In the genomic region with DNA sequence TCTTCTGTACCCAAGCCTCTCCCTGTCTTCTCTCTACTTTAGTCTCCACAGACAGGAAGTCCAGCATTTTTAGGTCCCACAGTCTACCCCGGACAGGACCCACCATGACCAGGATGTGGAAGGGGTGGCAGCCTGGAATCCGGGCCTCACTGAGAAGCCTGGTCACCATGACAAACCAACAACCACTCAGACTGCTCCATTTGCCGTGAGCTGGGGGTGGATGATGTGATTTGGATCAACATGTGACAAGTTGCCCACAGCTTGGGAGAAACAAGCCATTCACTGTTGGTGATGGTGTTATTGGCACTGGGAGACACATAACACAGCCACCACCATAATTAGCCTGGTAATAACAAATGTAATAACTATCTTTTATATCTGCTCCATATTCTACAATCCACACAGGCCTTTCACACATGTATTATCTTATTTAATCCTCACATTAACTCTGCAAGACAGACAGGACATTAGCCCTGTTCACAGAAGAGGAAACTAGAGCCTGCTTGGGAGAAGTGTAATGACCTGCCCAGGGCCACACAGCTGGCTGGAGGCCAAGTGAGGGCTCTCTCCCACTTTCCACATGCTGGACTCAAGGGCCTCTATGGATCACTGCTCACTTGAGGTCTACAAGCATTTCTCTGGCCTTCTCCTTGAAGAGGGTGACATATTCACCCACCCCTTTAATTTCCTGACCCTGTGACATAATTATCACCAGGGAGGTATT, we compare ENCODE assay signal across 10 cellular contexts. TPM values are rescaled to one million over a fixed set of nuclear protein-coding genes. Genes with fewer than 3 reads are reported as not detected.
A peak's percentile ranks its signal among the peaks of the same experiment; 100 is the strongest.
DNase-seq lines count a peak whose midpoint lies in the region; ATAC-seq, FAIRE-seq and TF ChIP-seq lines count a peak whose summit lies in the region.
"Had no signal": no experiment of that assay in that cellular context is flagged by ENCODE, and none has a peak within 500 bp of the region (broad histone marks: within the 10 kb centered on the region; RNA-seq: fewer than 3 reads in every experiment).

No MANE protein-coding gene starts in this region.

- no peaks in the 10 kb centered on the region for H3K9me3 ChIP-seq in BLaER1
- no peaks in the 10 kb centered on the region for H3K9me3 ChIP-seq in HUES6 (ENCODE audit: control insufficient read depth, insufficient read depth, low read depth, low read length)
- H3K9me3 ChIP-seq in endothelial cell of umbilical vein (replicated peaks; ENCODE audit: control insufficient read depth, insufficient read depth, low read length), result no peaks in the 10 kb centered on the region

- peaks cover 100% of the 10 kb centered on the region for H3K36me3 ChIP-seq in BLaER1
- peaks cover 82% of the 10 kb centered on the region for H3K36me3 ChIP-seq in HUES6 (ENCODE audit: control insufficient read depth, insufficient read depth, low read length)
- peaks cover 25 to 79% of the 10 kb centered on the region in 2 experiments for H3K36me3 ChIP-seq in endothelial cell of umbilical vein (ENCODE audit: control insufficient read depth in 2 of 2, extremely low read depth in 1 of 2, insufficient read depth in 2 of 2, low read length in 2 of 2)
- H3K36me3 ChIP-seq in rectal smooth muscle tissue (ENCODE audit: control insufficient read depth, insufficient read depth, low read length), result peaks cover 68% of the 10 kb centered on the region

- H3K4me1 ChIP-seq in BLaER1 (peaks cover 75% of the 10 kb centered on the region), HUES6 (ENCODE audit: control insufficient read depth, insufficient read depth, low read length) (peaks cover 33% of the 10 kb centered on the region), endothelial cell of umbilical vein (ENCODE audit: control insufficient read depth, extremely low read depth, insufficient read depth, low read length) (peaks cover 8% of the 10 kb centered on the region), rectal smooth muscle tissue (ENCODE audit: control insufficient read depth, insufficient read depth, low read length) (peaks cover 37% of the 10 kb centered on the region)

- no peak for FAIRE-seq in endothelial cell of umbilical vein (lab: Jason Lieb, UNC)
- FAIRE-seq: frontal cortex had no signal

- H3K4me3 ChIP-seq in BLaER1, result no peak overlapping the region
- H3K4me3 ChIP-seq in HUES6 (ENCODE audit: low read depth, low read length), result no peak overlapping the region
- H3K4me3 ChIP-seq in endothelial cell of umbilical vein (replicated peaks in 1 of 3; ENCODE audit: insufficient read depth in 1 of 3, low read depth in 1 of 3, low read length in 3 of 3), result no peak overlapping the region
- no peak overlapping the region for H3K4me3 ChIP-seq in rectal smooth muscle tissue (ENCODE audit: low read length)

- H3K9me1 ChIP-seq in endothelial cell of umbilical vein (replicated peaks; ENCODE audit: control insufficient read depth, extremely low read depth, insufficient read depth, low read length), result no peaks in the 10 kb centered on the region

- no peaks in the 10 kb centered on the region for H3K79me2 ChIP-seq in endothelial cell of umbilical vein (ENCODE audit: control insufficient read depth, insufficient read depth, low read length)

- intact Hi-C loops in endothelial cell of umbilical vein (cut with micrococcal nuclease), result no loop called here

- H4K20me1 ChIP-seq in BLaER1, result peaks cover 100% of the 10 kb centered on the region
- H4K20me1 ChIP-seq in endothelial cell of umbilical vein (replicated peaks; ENCODE audit: control insufficient read depth, extremely low read depth, insufficient read depth, low read length), result no peaks in the 10 kb centered on the region

- peak overlapping the region; percentile 11; the same call in 1 of the 2 replicates for H3K27ac ChIP-seq in BLaER1
- no peak overlapping the region for H3K27ac ChIP-seq in HUES6 (ENCODE audit: low read depth, low read length)
- H3K27ac ChIP-seq in endothelial cell of umbilical vein (ENCODE audit: insufficient read depth, low read depth, low read length), result peak overlapping the region; percentile 60
- H3K27ac ChIP-seq in rectal smooth muscle tissue (ENCODE audit: low read depth, low read length), result peak overlapping the region; percentile 96

- TF ChIP-seq CTCF in endothelial cell of umbilical vein (IDR thresholded peaks at IDR 0.05; ENCODE audit: extremely low read depth in 1 of 2, insufficient read depth in 1 of 2, low read depth in 1 of 2, low read length in 2 of 2), result no peak

- BruUV-seq in endothelial cell of umbilical vein (replicated peaks; lab: Mats Ljungman, UMichigan), result no TSS peak

- POLR2A ChIA-PET in endothelial cell of umbilical vein (lab: Charles Lee), result interaction anchor here (0.5 kb wide), 1 partner anchor 28 kb away, joined by 3 read pairs; no protein-coding TSS in a partner anchor

- no peak overlapping the region for H2AFZ ChIP-seq in endothelial cell of umbilical vein (ENCODE audit: low read depth, low read length)

- H3K9ac ChIP-seq in BLaER1, result peak overlapping the region; percentile 35; the same call in 1 of the 2 replicates
- H3K9ac ChIP-seq in HUES6 (ENCODE audit: low read length), result peak overlapping the region; percentile 13
- no peak overlapping the region for H3K9ac ChIP-seq in endothelial cell of umbilical vein (replicated peaks; ENCODE audit: extremely low read depth, insufficient read depth, low read length)
- H3K9ac ChIP-seq in rectal smooth muscle tissue (ENCODE audit: low read length), result no peak overlapping the region

- no peak for TF ChIP-seq POLR2A in endothelial cell of umbilical vein (IDR thresholded peaks at IDR 0.05; ENCODE audit: low read depth, low read length)

- dilution Hi-C loops in endothelial cell of umbilical vein (cut with MboI; ENCODE audit: extremely low pct_ligation_motif_present, low sequenced_read_pairs), result no loop called here

- DNase-seq in endothelial cell of umbilical vein (ENCODE audit: low read depth, low spot score), result no peak
- DNase-seq in effector CD8-positive, alpha-beta T cell (lab: John Stamatoyannopoulos, UW), result no peak
- no peak for DNase-seq in NCI-H187 treated with DMSO at 0.1 percent for 48 hours (lab: John Stamatoyannopoulos, UW)
- DNase-seq: NCI-H69 had no signal

- ATAC-seq in GM18502 (IDR thresholded peaks at IDR 0.05; ENCODE audit: poor library complexity, unreplicated experiment), result no peak
- ATAC-seq in HG02623 (IDR thresholded peaks at IDR 0.05; ENCODE audit: unreplicated experiment), result no peak

- H3K4me2 ChIP-seq in BLaER1, result no peak overlapping the region
- H3K4me2 ChIP-seq in endothelial cell of umbilical vein (ENCODE audit: insufficient read depth, low read length), result no peak overlapping the region

- H3K27me3 ChIP-seq in BLaER1, result no peaks in the 10 kb centered on the region
- no peaks in the 10 kb centered on the region for H3K27me3 ChIP-seq in HUES6 (ENCODE audit: control insufficient read depth, insufficient read depth, low read length)
- H3K27me3 ChIP-seq in endothelial cell of umbilical vein (ENCODE audit: control insufficient read depth in 2 of 2, insufficient read depth in 2 of 2, low read length in 2 of 2), result no peaks in the 10 kb centered on the region
- H3K27me3 ChIP-seq in rectal smooth muscle tissue (ENCODE audit: control insufficient read depth, insufficient read depth, low read length), result no peaks in the 10 kb centered on the region

- CTCF ChIA-PET in endothelial cell of umbilical vein (lab: Charles Lee), result interaction anchor here (1.7 kb wide), 2 partner anchors 12 to 23 kb away, joined by 3 to 5 read pairs; partner anchors contain the start of gene MEF2D

TF ChIP-seq in endothelial cell of umbilical vein, 7 proteins besides CTCF, POLR2A, EP300 and RAD21:
- TF ChIP-seq EZH2 (IDR thresholded peaks at IDR 0.05; ENCODE audit: borderline replicate concordance, low read depth, low read length, severe bottlenecking) (no peak), GATA2 (IDR thresholded peaks at IDR 0.05; ENCODE audit: insufficient read depth, insufficient read length, low read depth, low read length) (no peak), MYC (IDR thresholded peaks at IDR 0.05; ENCODE audit: low read depth, low read length) (no peak), POLR2AphosphoS5 (IDR thresholded peaks at IDR 0.05; ENCODE audit: insufficient read depth, low read depth, low read length) (no peak), JUN (IDR thresholded peaks at IDR 0.05; ENCODE audit: borderline replicate concordance, insufficient read depth, insufficient read length, low read depth) (no peak), FOS (IDR thresholded peaks at IDR 0.05; ENCODE audit: borderline replicate concordance, insufficient read depth, low read length) (no peak)
- TF ChIP-seq, protein P1, sequence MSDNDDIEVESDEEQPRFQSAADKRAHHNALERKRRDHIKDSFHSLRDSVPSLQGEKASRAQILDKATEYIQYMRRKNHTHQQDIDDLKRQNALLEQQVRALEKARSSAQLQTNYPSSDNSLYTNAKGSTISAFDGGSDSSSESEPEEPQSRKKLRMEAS (IDR thresholded peaks at IDR 0.05; ENCODE audit: insufficient read depth, insufficient read length), result no peak

RNA-seq across cellular contexts. Expression of gene MEF2D, which starts 22.9 kb away (rescaled TPM):
- 52.2 and 57.3 TPM in 2 replicates for total RNA-seq in endothelial cell of umbilical vein
- polyA plus RNA-seq in endothelial cell of umbilical vein, result 45.4 and 55.6 TPM in 2 replicates
- 22.7 and 25.9 TPM in 2 replicates for polyA plus RNA-seq in endothelial cell of umbilical vein (2011; cell fraction: cytosol; rRNA removed)
- 46.5 and 51.0 TPM in 2 replicates for polyA plus RNA-seq in endothelial cell of umbilical vein (2011; cell fraction: nucleus; rRNA removed)
- polyA plus RNA-seq in endothelial cell of umbilical vein (2012), result 22.7 and 25.8 TPM in 2 replicates
- 21.9 and 28.3 TPM in 2 replicates for polyA minus RNA-seq in endothelial cell of umbilical vein
- polyA minus RNA-seq in endothelial cell of umbilical vein (2011; cell fraction: cytosol; rRNA and poly(A)+ RNA removed), result 18.9 TPM
- 22.6 and 32.7 TPM in 2 replicates for polyA minus RNA-seq in endothelial cell of umbilical vein (2011; cell fraction: nucleus; rRNA and poly(A)+ RNA removed)

Comparison
In these comparisons a context has a peak if more than half of its experiments do, and no peak if none do; other contexts are left out.
1. H3K9ac ChIP-seq: peak in BLaER1 (single experiment) and HUES6 (single experiment); none in endothelial cell of umbilical vein (single experiment) and rectal smooth muscle tissue (single experiment).